18 cellular contexts compared by ENCODE assay signal in genomic region chr2:88738271-88738670, GRCh38. TPM values are rescaled to one million over a fixed set of nuclear protein-coding genes. Genes with fewer than 3 reads are reported as not detected.
A peak's percentile ranks its signal among the peaks of the same experiment; 100 is the strongest.
DNase-seq lines count a peak whose midpoint lies in the region; ATAC-seq and TF ChIP-seq lines count a peak whose summit lies in the region.
"Had no signal": no experiment of that assay in that cellular context is flagged by ENCODE, and none has a peak within 500 bp of the region (broad histone marks: within the 10 kb centered on the region; RNA-seq: fewer than 3 reads in every experiment).

No MANE protein-coding gene starts in this region.

- 75 to 80% (median 79%) methylated on average over 3 of the region's 3 CpGs for WGBS in ovary, 3 donors

- TF ChIP-seq EP300 in ovary (IDR thresholded peaks at IDR 0.05), result no peak

- no peaks in the 10 kb centered on the region for H3K9me3 ChIP-seq in adipocyte (ENCODE audit: control insufficient read depth, low read length)
- peaks cover 0 to 7% of the 10 kb centered on the region in 2 donors for H3K9me3 ChIP-seq in ovary
- H3K9me3 ChIP-seq: A549, breast epithelium had no signal

- H3K9me3 Mint-ChIP-seq in activated naive CD8-positive, alpha-beta T cell (ENCODE audit: low read depth), result peaks cover 1% of the 10 kb centered on the region
- H3K9me3 Mint-ChIP-seq in activated naive CD8-positive, alpha-beta T cell treated with anti-CD3 and anti-CD28 coated beads for 36 hours, result peaks cover 2% of the 10 kb centered on the region
- H3K9me3 Mint-ChIP-seq in stimulated activated effector memory CD8-positive, alpha-beta T cell treated with anti-CD3 and anti-CD28 coated beads, Interleukin-12 subunit alpha, Interleukin-12 subunit beta, amount 100 ng/mL, for 72 hours, result no peaks in the 10 kb centered on the region

- H3K27ac Mint-ChIP-seq in activated naive CD8-positive, alpha-beta T cell, result peak overlapping the region; percentile 8
- H3K27ac Mint-ChIP-seq in activated naive CD8-positive, alpha-beta T cell treated with anti-CD3 and anti-CD28 coated beads for 36 hours, result no peak overlapping the region
- peak overlapping the region; percentile 68 for H3K27ac Mint-ChIP-seq in stimulated activated effector memory CD8-positive, alpha-beta T cell treated with anti-CD3 and anti-CD28 coated beads, Interleukin-12 subunit alpha, Interleukin-12 subunit beta, amount 100 ng/mL, for 72 hours
- H3K27ac Mint-ChIP-seq: activated CD4-positive, alpha-beta memory T cell treated with anti-CD3 and anti-CD28 coated beads, Interleukin-2, amount 10 ng/mL, durations not matched to agents 7 days and 5 days had no signal

- peaks cover 39% of the 10 kb centered on the region for H3K4me1 ChIP-seq in adipocyte (ENCODE audit: control insufficient read depth, insufficient read depth, low read length)
- peaks cover 1% of the 10 kb centered on the region for H3K4me1 ChIP-seq in ovary (ENCODE audit: insufficient read depth)
- H3K4me1 ChIP-seq: breast epithelium had no signal

- H3K4me3 ChIP-seq in adipocyte (ENCODE audit: low read length) (no peak overlapping the region), ovary (no peak overlapping the region)
- H3K4me3 ChIP-seq: A549, breast epithelium had no signal

- no peaks in the 10 kb centered on the region for H3K27me3 Mint-ChIP-seq in activated naive CD8-positive, alpha-beta T cell
- H3K27me3 Mint-ChIP-seq in activated naive CD8-positive, alpha-beta T cell treated with anti-CD3 and anti-CD28 coated beads for 36 hours, result no peaks in the 10 kb centered on the region
- H3K27me3 Mint-ChIP-seq: activated CD4-positive, alpha-beta memory T cell treated with anti-CD3 and anti-CD28 coated beads, Interleukin-2, amount 10 ng/mL, durations not matched to agents 7 days and 5 days had no signal

- no peak overlapping the region for H3K27ac ChIP-seq in ovary
- H3K27ac ChIP-seq: A549 had no signal

- peaks cover 39% of the 10 kb centered on the region for H3K36me3 ChIP-seq in adipocyte (ENCODE audit: control insufficient read depth, insufficient read depth, low read length, severe bottlenecking)
- H3K36me3 ChIP-seq in ovary, result no peaks in the 10 kb centered on the region
- H3K36me3 ChIP-seq: breast epithelium had no signal

- no peak for TF ChIP-seq POLR2A in ovary (IDR thresholded peaks at IDR 0.05)

- H3K4me3 Mint-ChIP-seq in activated naive CD8-positive, alpha-beta T cell, result no peak overlapping the region
- H3K4me3 Mint-ChIP-seq in activated naive CD8-positive, alpha-beta T cell treated with anti-CD3 and anti-CD28 coated beads for 36 hours, result no peak overlapping the region
- no peak overlapping the region for H3K4me3 Mint-ChIP-seq in stimulated activated effector memory CD8-positive, alpha-beta T cell treated with anti-CD3 and anti-CD28 coated beads, Interleukin-12 subunit alpha, Interleukin-12 subunit beta, amount 100 ng/mL, for 72 hours
- H3K4me3 Mint-ChIP-seq: activated CD4-positive, alpha-beta memory T cell treated with anti-CD3 and anti-CD28 coated beads, Interleukin-2, amount 10 ng/mL, durations not matched to agents 7 days and 5 days; nephron had no signal

- H3K36me3 Mint-ChIP-seq in activated naive CD8-positive, alpha-beta T cell, result peaks cover 24% of the 10 kb centered on the region
- peaks cover 28% of the 10 kb centered on the region for H3K36me3 Mint-ChIP-seq in activated naive CD8-positive, alpha-beta T cell treated with anti-CD3 and anti-CD28 coated beads for 36 hours
- peaks cover 78% of the 10 kb centered on the region for H3K36me3 Mint-ChIP-seq in stimulated activated effector memory CD8-positive, alpha-beta T cell treated with anti-CD3 and anti-CD28 coated beads, Interleukin-12 subunit alpha, Interleukin-12 subunit beta, amount 100 ng/mL, for 72 hours

- no peaks in the 10 kb centered on the region for H3K27me3 ChIP-seq in adipocyte (replicated peaks; ENCODE audit: control insufficient read depth, insufficient read depth, low read length)
- no peaks in the 10 kb centered on the region for H3K27me3 ChIP-seq in ovary
- H3K27me3 ChIP-seq: breast epithelium had no signal

- no peak overlapping the region for H3K9ac ChIP-seq in adipocyte (ENCODE audit: low read length)

- ATAC-seq in stimulated activated effector memory CD8-positive, alpha-beta T cell treated with anti-CD3 and anti-CD28 coated beads, Interleukin-12 subunit alpha, Interleukin-12 subunit beta, amount 100 ng/mL, for 72 hours, result no peak
- ATAC-seq: A549 had no signal

- H3K4me1 Mint-ChIP-seq in activated naive CD8-positive, alpha-beta T cell (ENCODE audit: low read depth), result peaks cover 6% of the 10 kb centered on the region
- H3K4me1 Mint-ChIP-seq in activated naive CD8-positive, alpha-beta T cell treated with anti-CD3 and anti-CD28 coated beads for 36 hours, result peaks cover 23% of the 10 kb centered on the region
- peaks cover 3% of the 10 kb centered on the region for H3K4me1 Mint-ChIP-seq in stimulated activated effector memory CD8-positive, alpha-beta T cell treated with anti-CD3 and anti-CD28 coated beads, Interleukin-12 subunit alpha, Interleukin-12 subunit beta, amount 100 ng/mL, for 72 hours
- H3K4me1 Mint-ChIP-seq: nephron had no signal

- no peak for DNase-seq in activated naive CD8-positive, alpha-beta T cell treated with anti-CD3 and anti-CD28 coated beads for 36 hours
- peak; percentile 25 for DNase-seq in adipocyte (ENCODE audit: low read depth)
- DNase-seq in fibroblast of peridontal ligament (ENCODE audit: extremely low read depth), result peak; percentile 33
- DNase-seq in stimulated activated effector memory CD8-positive, alpha-beta T cell treated with anti-CD3 and anti-CD28 coated beads, Interleukin-12 subunit alpha, Interleukin-12 subunit beta, amount 100 ng/mL, for 72 hours (ENCODE audit: low spot score in 2 of 2), result no peak
- no peak for DNase-seq in T-helper 1 cell
- DNase-seq in ovary, result no peak
- DNase-seq in DMS79 (lab: John Stamatoyannopoulos, UW), result no peak
- DNase-seq: activated CD4-positive, alpha-beta memory T cell treated with anti-CD3 and anti-CD28 coated beads, Interleukin-2, amount 10 ng/mL, durations not matched to agents 7 days and 5 days; activated effector memory CD4-positive, alpha-beta T cell treated with Interleukin-2 at 50 U/mL for 16 hours; COR-L47; hippocampal formation; NCI-H1105 treated with DMSO at 0.1 percent for 48 hours; retina; stimulated activated CD4-positive, alpha-beta T cell treated with anti-CD3 and anti-CD28 coated beads, Interleukin-4, amount 100 ng/mL, for 4 hours had no signal

- TF ChIP-seq CTCF in ovary (IDR thresholded peaks at IDR 0.05), result no peak

- intact Hi-C loops in ovary (cut with DNase I), result no loop called here

RNA-seq across cellular contexts. Expression of gene RPIA, which starts 46.8 kb away (rescaled TPM):
- 10 to 100 TPM; 87.6 to 88.5 TPM for total RNA-seq in activated naive CD8-positive, alpha-beta T cell treated with anti-CD3 and anti-CD28 coated beads for 36 hours
- total RNA-seq in ovary, result 10 to 100 TPM; 10.4 to 19.3 (median 15.4) TPM
- 10 to 100 TPM; 14.1 to 17.9 TPM for polyA plus RNA-seq in ovary

Comparison
In these comparisons a context has a peak if more than half of its experiments do, and no peak if none do; other contexts are left out.
1. DNase-seq: peak in adipocyte (single experiment) and fibroblast of peridontal ligament (single experiment); none in activated naive CD8-positive, alpha-beta T cell treated with anti-CD3 and anti-CD28 coated beads for 36 hours (single experiment), stimulated activated effector memory CD8-positive, alpha-beta T cell treated with anti-CD3 and anti-CD28 coated beads, Interleukin-12 subunit alpha, Interleukin-12 subunit beta, amount 100 ng/mL, for 72 hours (0 of 2), T-helper 1 cell (0 of 5), ovary (0 of 5) and DMS79 (single experiment).
2. RNA of gene RPIA, which starts 46.8 kb away (total RNA-seq): 87.6 to 88.5 TPM in activated naive CD8-positive, alpha-beta T cell treated with anti-CD3 and anti-CD28 coated beads for 36 hours; 10.4 to 19.3 TPM in ovary; every median in the first group is over 4 times any median in the second.